ENCODE assay signal across 8 cellular contexts in the genomic region with DNA sequence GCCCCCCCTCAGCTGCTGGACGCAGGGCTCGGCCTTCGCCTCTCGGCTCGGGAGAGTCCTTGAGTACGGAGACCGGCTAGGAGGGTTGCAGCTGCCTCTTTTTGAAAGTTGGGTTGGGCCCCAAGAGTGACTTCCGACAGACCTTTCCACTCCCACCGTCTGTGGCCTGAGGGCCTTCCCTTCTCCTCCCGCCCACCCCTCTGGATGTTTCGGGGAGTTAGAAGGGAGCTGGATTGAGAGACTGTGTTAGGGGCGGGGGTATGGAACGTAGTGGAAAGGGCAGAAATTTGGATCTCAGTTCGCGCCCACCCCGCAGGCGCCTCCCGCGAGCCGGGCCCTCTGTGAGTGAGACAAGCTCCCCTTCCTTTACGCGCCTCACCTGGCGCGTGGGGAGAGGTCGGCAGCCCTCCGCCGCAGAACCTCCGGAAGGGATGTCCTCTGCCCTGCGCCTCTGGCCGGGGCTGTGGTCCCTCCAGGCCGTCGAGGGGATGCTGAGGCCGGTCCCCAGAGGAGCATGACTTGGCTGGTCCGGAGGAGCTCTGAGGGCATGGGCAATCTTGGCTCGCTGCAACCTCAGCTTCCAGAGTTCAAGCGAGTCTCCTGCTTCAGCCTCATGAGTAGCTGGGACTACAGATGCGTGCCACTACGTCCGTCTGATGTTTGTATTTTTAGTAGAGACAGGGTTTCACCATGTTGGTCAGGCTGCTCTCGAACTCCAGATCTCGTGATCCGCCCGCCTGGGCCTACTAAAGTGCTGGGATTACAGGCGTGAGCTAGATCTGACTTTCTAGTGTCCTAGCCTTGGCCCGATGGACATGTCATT. TPM values are rescaled to one million over a fixed set of nuclear protein-coding genes. Genes with fewer than 3 reads are reported as not detected.
A peak's percentile ranks its signal among the peaks of the same experiment; 100 is the strongest.
DNase-seq lines count a peak whose midpoint lies in the region; ATAC-seq, FAIRE-seq and TF ChIP-seq lines count a peak whose summit lies in the region.

No MANE protein-coding gene starts in this region.

- H3K27me3 ChIP-seq in H7 (ENCODE audit: control insufficient read depth, insufficient read depth, low read length) (peaks cover 9% of the 10 kb centered on the region), foreskin keratinocyte (no peaks in the 10 kb centered on the region), pancreas (no peaks in the 10 kb centered on the region)

- no peak for TF ChIP-seq CTCF in foreskin keratinocyte (conservative IDR thresholded peaks at IDR 0.05)
- TF ChIP-seq CTCF in pancreas (IDR thresholded peaks at IDR 0.05): no peak
- TF ChIP-seq CTCF in GM10266 (IDR thresholded peaks at IDR 0.05; ENCODE audit: control insufficient read depth, insufficient read depth, low read depth, missing control alignments): no peak

- DNase-seq in GM03348 (ENCODE audit: low spot score) (peak; percentile 16), H7 (no peak), NCI-H345 (lab: John Stamatoyannopoulos, UW) (peak; percentile 43), foreskin keratinocyte (peak in 1 of 2 donors; percentile 14), pancreas (peak in 4 of 6 donors; percentile 36 to 75 (median 60)), AG08396 (ENCODE audit: low spot score) (no peak), GM10266 (ENCODE audit: extremely low spot score) (no peak)

- H3K36me3 ChIP-seq in H7 (replicated peaks; ENCODE audit: control insufficient read depth, insufficient read depth, low read length): peaks cover 15% of the 10 kb centered on the region
- H3K36me3 ChIP-seq in pancreas: peaks cover 0 to 16% (median 5%) of the 10 kb centered on the region in 3 donors

- H3K27me3 Mint-ChIP-seq in activated T-helper 17 cell treated with anti-CD3 and anti-CD28 coated beads, Interleukin-2, amount 50 U/mL, for 72 hours: no peaks in the 10 kb centered on the region

- H3K4me1 Mint-ChIP-seq in activated T-helper 17 cell treated with anti-CD3 and anti-CD28 coated beads, Interleukin-2, amount 50 U/mL, for 72 hours: peaks cover 43% of the 10 kb centered on the region

- H3K4me3 Mint-ChIP-seq in activated T-helper 17 cell treated with anti-CD3 and anti-CD28 coated beads, Interleukin-2, amount 50 U/mL, for 72 hours: peak overlapping the region; percentile 88

- peaks cover 49% of the 10 kb centered on the region for H3K36me3 Mint-ChIP-seq in activated T-helper 17 cell treated with anti-CD3 and anti-CD28 coated beads, Interleukin-2, amount 50 U/mL, for 72 hours (ENCODE audit: low read depth)

- H3K9me3 ChIP-seq in pancreas: no peaks in the 10 kb centered on the region

- intact Hi-C loops in pancreas (cut with DNase I): no loop called here

- H3K4me3 ChIP-seq in H7 (ENCODE audit: insufficient read depth, low read depth, low read length) (peak overlapping the region; percentile 69), pancreas (peak overlapping the region; percentile 42 to 94 (median 73))

- ATAC-seq in activated T-helper 17 cell treated with anti-CD3 and anti-CD28 coated beads, Interleukin-2, amount 50 U/mL, for 72 hours (replicated peaks): peak; percentile 38
- ATAC-seq in foreskin keratinocyte: peak; percentile 4
- peak; percentile 3 to 23 (median 14) for ATAC-seq in pancreas

- WGBS in pancreas, 2 donors: 10 to 17% methylated on average over 36 to 45 of the region's 45 CpGs

- H3K4me1 ChIP-seq in foreskin keratinocyte: peaks cover 27% of the 10 kb centered on the region
- peaks cover 24 to 29% (median 25%) of the 10 kb centered on the region in 3 donors for H3K4me1 ChIP-seq in pancreas

- H3K27ac ChIP-seq in foreskin keratinocyte (peak overlapping the region; percentile 88), pancreas (peak overlapping the region; percentile 92 to 100 (median 95))

- H3K9me3 Mint-ChIP-seq in activated T-helper 17 cell treated with anti-CD3 and anti-CD28 coated beads, Interleukin-2, amount 50 U/mL, for 72 hours: no peaks in the 10 kb centered on the region

- H3K27ac Mint-ChIP-seq in activated T-helper 17 cell treated with anti-CD3 and anti-CD28 coated beads, Interleukin-2, amount 50 U/mL, for 72 hours: peak overlapping the region; percentile 94

- no peak for FAIRE-seq in pancreas (lab: Jason Lieb, UNC)

RNA-seq across cellular contexts. Expression of gene C2orf74, which starts 15.9 kb away (rescaled TPM):
- 6.5 and 8.6 TPM in 2 replicates for total RNA-seq in H7 (2014; rRNA removed; shearing (Covaris generic))
- total RNA-seq in activated T-helper 17 cell treated with anti-CD3 and anti-CD28 coated beads, Interleukin-2, amount 50 U/mL, for 72 hours: 10 to 100 TPM; 10.5 to 11.8 TPM
- total RNA-seq in foreskin keratinocyte (21.5 and 22.6 TPM in 2 replicates), pancreas (1 to 10 TPM; 2.7 to 9.7 (median 8.4) TPM)
- polyA plus RNA-seq in foreskin keratinocyte (25.6 and 26.8 TPM in 2 replicates), pancreas (10 to 100 TPM; 12.2 to 21.4 TPM)

Comparison
In these comparisons a context has a peak if more than half of its experiments do, and no peak if none do; other contexts are left out.
1. DNase-seq: peak in GM03348 (single experiment), NCI-H345 (single experiment) and pancreas (4 of 6); none in H7 (single experiment), AG08396 (single experiment) and GM10266 (single experiment).
2. Peak in every context shown above with its lines, with median percentiles within 50 percentile points of each other: ATAC-seq.